1 cellular context compared by ENCODE assay signal in the genomic region with DNA sequence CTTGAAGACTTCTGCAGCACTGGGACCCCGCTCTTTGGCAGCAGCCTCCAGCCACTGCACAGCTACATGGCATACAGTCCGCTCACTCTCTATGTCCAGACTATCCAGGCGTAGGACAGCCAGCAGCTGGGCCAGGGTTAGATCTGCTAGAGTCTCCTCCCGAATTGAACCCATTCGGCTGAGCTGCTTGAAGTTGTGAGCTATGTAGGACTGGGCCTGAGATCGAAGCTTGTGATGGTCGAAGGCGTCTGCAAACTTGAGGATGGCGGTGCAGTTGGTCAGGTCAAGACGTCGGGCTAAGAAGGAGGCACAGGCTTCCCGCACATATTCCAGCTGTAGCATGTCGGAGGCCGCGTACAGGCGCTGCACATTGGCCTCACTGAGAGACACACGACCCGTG.
TF ChIP-seq lines count a peak whose summit lies in the region.

No MANE protein-coding gene starts in this region.

TF ChIP-seq in GM12878, 131 proteins besides CTCF, POLR2A, EP300 and RAD21 (continued from another document):
- TF ChIP-seq, protein P1, sequence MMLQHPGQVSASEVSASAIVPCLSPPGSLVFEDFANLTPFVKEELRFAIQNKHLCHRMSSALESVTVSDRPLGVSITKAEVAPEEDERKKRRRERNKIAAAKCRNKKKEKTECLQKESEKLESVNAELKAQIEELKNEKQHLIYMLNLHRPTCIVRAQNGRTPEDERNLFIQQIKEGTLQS (IDR thresholded peaks at IDR 0.05; ENCODE audit: borderline replicate concordance, extremely low read depth, low read depth, low read length), result no peak
- TF ChIP-seq PML (IDR thresholded peaks at IDR 0.05; ENCODE audit: low read length), result no peak
- TF ChIP-seq PAX8 (IDR thresholded peaks at IDR 0.05), result no peak
- TF ChIP-seq SRF (IDR thresholded peaks at IDR 0.05; ENCODE audit: low read depth in 2 of 2, low read length in 2 of 2), result no peak
